9 cellular contexts compared by ENCODE assay signal in genomic region chr15:74978503-74978902, GRCh38. TPM values are rescaled to one million over a fixed set of nuclear protein-coding genes. Genes with fewer than 3 reads are reported as not detected.
DNase-seq lines count a peak whose midpoint lies in the region; ATAC-seq and TF ChIP-seq lines count a peak whose summit lies in the region.
"Had no signal": no experiment of that assay in that cellular context is flagged by ENCODE, and none has a peak within 500 bp of the region (broad histone marks: within the 10 kb centered on the region; RNA-seq: fewer than 3 reads in every experiment).

No MANE protein-coding gene starts in this region.

- no peak overlapping the region for H3K27ac ChIP-seq in esophagus muscularis mucosa (replicated peaks in 1 of 4)

- no peak overlapping the region for H3K4me3 ChIP-seq in AG10803 (ENCODE audit: low read length)
- no peak overlapping the region for H3K4me3 ChIP-seq in MG63
- H3K4me3 ChIP-seq in esophagus muscularis mucosa: no peak overlapping the region

- peaks cover 11% of the 10 kb centered on the region for H3K27me3 Mint-ChIP-seq in activated T-cell treated with anti-CD3 and anti-CD28 coated beads, Interleukin-2, amount 50 U/mL, for 4 hours (ENCODE audit: low read depth)

- TF ChIP-seq CTCF in AG10803 (conservative IDR thresholded peaks at IDR 0.05; ENCODE audit: low read length) (no peak), esophagus muscularis mucosa (IDR thresholded peaks at IDR 0.05) (no peak)

- WGBS in esophagus muscularis mucosa: 24% methylated on average over 3 of the region's 3 CpGs

- H3K9me3 Mint-ChIP-seq in activated T-cell treated with anti-CD3 and anti-CD28 coated beads, Interleukin-2, amount 50 U/mL, for 4 hours: no peaks in the 10 kb centered on the region

- intact Hi-C loops in esophagus muscularis mucosa (cut with DNase I): no loop called here

- peak; percentile 79 to 82 for ATAC-seq in activated T-cell treated with anti-CD3 and anti-CD28 coated beads, Interleukin-2, amount 50 U/mL, for 4 hours
- ATAC-seq in GM19328 (IDR thresholded peaks at IDR 0.05; ENCODE audit: unreplicated experiment): no peak

- H3K4me3 Mint-ChIP-seq in activated T-cell treated with anti-CD3 and anti-CD28 coated beads, Interleukin-2, amount 50 U/mL, for 4 hours: no peak overlapping the region

- no peak for TF ChIP-seq EP300 in esophagus muscularis mucosa (IDR thresholded peaks at IDR 0.05)

- DNase-seq in AG10803 (ENCODE audit: low read depth) (peak; percentile 33), MG63 (peak; percentile 35), medulla oblongata (ENCODE audit: extremely low spot score) (peak; percentile 58), SIG-M5 treated with dmso at 0.1 percent for 504 hours (lab: John Stamatoyannopoulos, UW; ENCODE audit: unreplicated experiment) (no peak), amniotic stem cell (lab: John Stamatoyannopoulos, UW) (no peak), esophagus muscularis mucosa (ENCODE audit: extremely low spot score) (no peak)
- peak; percentile 28 for DNase-seq in activated T-cell treated with anti-CD3 and anti-CD28 coated beads, Interleukin-2, amount 50 U/mL, for 4 hours
- DNase-seq: Calu3 had no signal

- H3K9me3 ChIP-seq in MG63 (no peaks in the 10 kb centered on the region), esophagus muscularis mucosa (no peaks in the 10 kb centered on the region)

- H3K4me1 Mint-ChIP-seq in activated T-cell treated with anti-CD3 and anti-CD28 coated beads, Interleukin-2, amount 50 U/mL, for 4 hours (ENCODE audit: low read depth): peaks cover 6% of the 10 kb centered on the region

- H3K4me1 ChIP-seq in esophagus muscularis mucosa: no peaks in the 10 kb centered on the region

- H3K36me3 ChIP-seq in MG63: no peaks in the 10 kb centered on the region
- H3K36me3 ChIP-seq in esophagus muscularis mucosa: no peaks in the 10 kb centered on the region

- no peaks in the 10 kb centered on the region for H3K36me3 Mint-ChIP-seq in activated T-cell treated with anti-CD3 and anti-CD28 coated beads, Interleukin-2, amount 50 U/mL, for 4 hours (ENCODE audit: insufficient read depth)

- no peak for TF ChIP-seq POLR2A in esophagus muscularis mucosa (IDR thresholded peaks at IDR 0.05; ENCODE audit: low read depth)

- H3K27me3 ChIP-seq in MG63 (peaks cover 2% of the 10 kb centered on the region), esophagus muscularis mucosa (peaks cover 0 to 24% (median 0%) of the 10 kb centered on the region in 4 donors)

RNA-seq across cellular contexts. Expression of gene SCAMP5, which starts 16.9 kb away (rescaled TPM):
- total RNA-seq in MG63 (2014; rRNA removed; shearing (Covaris generic); ENCODE audit: low replicate concordance): 0.20 and 3.4 TPM in 2 replicates
- 1 to 10 TPM in 2 of 3 donors, under 1 TPM in 1; 0.90 to 6.7 (median 1.8) TPM for total RNA-seq in activated T-cell treated with anti-CD3 and anti-CD28 coated beads, Interleukin-2, amount 50 U/mL, for 4 hours
- total RNA-seq in esophagus muscularis mucosa: 1 to 10 TPM; 3.3 to 6.4 (median 4.3) TPM

RNA-seq across cellular contexts. Expression of gene RPP25, which starts 21.9 kb away (rescaled TPM):
- total RNA-seq in MG63 (2014; rRNA removed; shearing (Covaris generic); ENCODE audit: low replicate concordance): 9.7 and 19.0 TPM in 2 replicates
- 10 to 100 TPM; 10.7 to 15.1 (median 13.3) TPM for total RNA-seq in activated T-cell treated with anti-CD3 and anti-CD28 coated beads, Interleukin-2, amount 50 U/mL, for 4 hours
- 1 to 10 TPM; 4.2 to 7.2 (median 7.0) TPM for total RNA-seq in esophagus muscularis mucosa

RNA-seq across cellular contexts. Expression of gene COX5A, which starts 40.6 kb away (rescaled TPM):
- 343 and 426 TPM in 2 replicates for total RNA-seq in MG63 (2014; rRNA removed; shearing (Covaris generic); ENCODE audit: low replicate concordance)
- total RNA-seq in activated T-cell treated with anti-CD3 and anti-CD28 coated beads, Interleukin-2, amount 50 U/mL, for 4 hours: 100 to 1,000 TPM; 257 to 291 (median 290) TPM
- total RNA-seq in esophagus muscularis mucosa: 10 to 100 TPM; 58.6 to 86.2 (median 75.5) TPM

RNA-seq across cellular contexts. Expression of gene PPCDC, which starts 44.9 kb away (rescaled TPM):
- total RNA-seq in MG63 (2014; rRNA removed; shearing (Covaris generic); ENCODE audit: low replicate concordance): 10.8 and 31.9 TPM in 2 replicates
- total RNA-seq in activated T-cell treated with anti-CD3 and anti-CD28 coated beads, Interleukin-2, amount 50 U/mL, for 4 hours: 10 to 100 TPM; 15.4 to 17.9 (median 17.8) TPM
- total RNA-seq in esophagus muscularis mucosa: 1 to 10 TPM; 6.4 to 8.9 (median 7.4) TPM

Comparison
In these comparisons a context has a peak if more than half of its experiments do, and no peak if none do; other contexts are left out.
1. DNase-seq: peak in AG10803 (single experiment), MG63 (single experiment), activated T-cell treated with anti-CD3 and anti-CD28 coated beads, Interleukin-2, amount 50 U/mL, for 4 hours (single experiment) and medulla oblongata (single experiment); none in SIG-M5 treated with dmso at 0.1 percent for 504 hours (single experiment), amniotic stem cell (single experiment) and esophagus muscularis mucosa (single experiment).